8 cellular contexts compared by ENCODE assay signal in genomic region chr10:6667679-6668270, GRCh38.
DNase-seq lines count a peak whose midpoint lies in the region; ATAC-seq lines count a peak whose summit lies in the region.

No MANE protein-coding gene starts in this region.

- ATAC-seq in stimulated activated naive CD8-positive, alpha-beta T cell treated with anti-CD3 and anti-CD28 coated beads, Interleukin-15, amount 100 ng/mL, for 72 hours = peak; percentile 44

- H3K27me3 Mint-ChIP-seq in activated naive CD8-positive, alpha-beta T cell treated with anti-CD3 and anti-CD28 coated beads for 36 hours = no peaks in the 10 kb centered on the region
- H3K27me3 Mint-ChIP-seq in stimulated activated naive CD8-positive, alpha-beta T cell treated with anti-CD3 and anti-CD28 coated beads, Interleukin-15, amount 100 ng/mL, for 72 hours = no peaks in the 10 kb centered on the region

- H3K36me3 Mint-ChIP-seq in activated naive CD8-positive, alpha-beta T cell treated with anti-CD3 and anti-CD28 coated beads for 36 hours = no peaks in the 10 kb centered on the region

- H3K9me3 Mint-ChIP-seq in activated naive CD8-positive, alpha-beta T cell treated with anti-CD3 and anti-CD28 coated beads for 36 hours = peaks cover 1% of the 10 kb centered on the region
- no peaks in the 10 kb centered on the region for H3K9me3 Mint-ChIP-seq in stimulated activated naive CD8-positive, alpha-beta T cell treated with anti-CD3 and anti-CD28 coated beads, Interleukin-15, amount 100 ng/mL, for 72 hours

- H3K4me1 Mint-ChIP-seq in activated naive CD8-positive, alpha-beta T cell treated with anti-CD3 and anti-CD28 coated beads for 36 hours = peaks cover 17% of the 10 kb centered on the region
- H3K4me1 Mint-ChIP-seq in stimulated activated naive CD8-positive, alpha-beta T cell treated with anti-CD3 and anti-CD28 coated beads, Interleukin-15, amount 100 ng/mL, for 72 hours = peaks cover 28% of the 10 kb centered on the region

- H3K4me3 Mint-ChIP-seq in activated naive CD8-positive, alpha-beta T cell treated with anti-CD3 and anti-CD28 coated beads for 36 hours = no peak overlapping the region
- H3K4me3 Mint-ChIP-seq in stimulated activated naive CD8-positive, alpha-beta T cell treated with anti-CD3 and anti-CD28 coated beads, Interleukin-15, amount 100 ng/mL, for 72 hours = no peak overlapping the region

- H3K27ac Mint-ChIP-seq in activated naive CD8-positive, alpha-beta T cell treated with anti-CD3 and anti-CD28 coated beads for 36 hours = no peak overlapping the region
- H3K27ac Mint-ChIP-seq in stimulated activated naive CD8-positive, alpha-beta T cell treated with anti-CD3 and anti-CD28 coated beads, Interleukin-15, amount 100 ng/mL, for 72 hours = no peak overlapping the region

- DNase-seq in activated gamma-delta T cell treated with Interleukin-2 at 50 U/mL for 16 hours (peak; percentile 9), activated gamma-delta T cell (lab: John Stamatoyannopoulos, UW) (no peak), NCI-H460 (ENCODE audit: extremely low read depth, low read depth) (peak; percentile 26), kidney glomerular epithelial cell (lab: John Stamatoyannopoulos, UW) (peak; percentile 25), islet precursor cell (no peak), SKM-1 treated with dmso at 0.1 percent for 144 hours (lab: John Stamatoyannopoulos, UW; ENCODE audit: unreplicated experiment) (no peak)
- peak; percentile 24 for DNase-seq in activated naive CD8-positive, alpha-beta T cell treated with anti-CD3 and anti-CD28 coated beads for 36 hours
- peak in 1 of 2 donors; percentile 27 for DNase-seq in stimulated activated naive CD8-positive, alpha-beta T cell treated with anti-CD3 and anti-CD28 coated beads, Interleukin-15, amount 100 ng/mL, for 72 hours

Comparison
In these comparisons a context has a peak if more than half of its experiments do, and no peak if none do; other contexts are left out.
1. DNase-seq: peak in activated gamma-delta T cell treated with Interleukin-2 at 50 U/mL for 16 hours (single experiment), NCI-H460 (single experiment), activated naive CD8-positive, alpha-beta T cell treated with anti-CD3 and anti-CD28 coated beads for 36 hours (single experiment) and kidney glomerular epithelial cell (single experiment); none in activated gamma-delta T cell (single experiment), islet precursor cell (single experiment) and SKM-1 treated with dmso at 0.1 percent for 144 hours (single experiment).